In the genomic region with DNA sequence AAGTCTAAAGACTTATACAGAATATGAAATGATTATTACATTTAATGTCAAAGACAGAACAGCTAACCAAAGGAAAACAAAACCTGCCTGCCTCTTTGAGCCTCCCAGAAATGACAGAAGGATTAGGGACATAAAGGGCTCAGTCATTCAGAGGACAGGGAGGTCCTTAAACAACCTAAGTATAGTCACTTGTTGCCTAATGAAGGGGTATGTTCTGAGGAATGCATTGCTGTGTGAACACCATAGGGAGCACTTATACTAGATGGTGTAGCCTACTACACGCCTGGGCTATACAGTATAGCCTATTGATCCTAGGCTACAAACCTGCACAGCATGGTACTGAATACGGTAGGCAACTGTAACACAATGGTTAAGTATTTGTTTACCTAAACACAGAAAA, we compare ENCODE assay signal across 16 cellular contexts.
"Had no signal": no experiment of that assay in that cellular context is flagged by ENCODE, and none has a peak within 500 bp of the region (broad histone marks: within the 10 kb centered on the region; RNA-seq: fewer than 3 reads in every experiment).

No MANE protein-coding gene starts in this region.

- ATAC-seq: left cardiac atrium, mucosa of descending colon, pancreas, sciatic nerve had no signal

- DNase-seq: activated CD4-positive, CD25-positive, alpha-beta regulatory T cell treated with anti-CD3 and anti-CD28 coated beads, Interleukin-2, amount 50 U/mL, for 72 hours; activated CD8-positive, alpha-beta memory T cell treated with anti-CD3 and anti-CD28 coated beads for 24 hours; activated CD8-positive, alpha-beta memory T cell treated with anti-CD3 and anti-CD28 coated beads, Interleukin-2, amount 50 U/mL, for 48 hours; activated gamma-delta T cell; activated T-cell treated with anti-CD3 and anti-CD28 coated beads, Interleukin-2, amount 50 U/mL, for 48 hours; amniotic stem cell; effector CD8-positive, alpha-beta T cell; left cardiac atrium; mesenchymal stem cell; mucosa of descending colon; naive B cell; pancreas; spleen; stimulated activated naive CD4-positive, alpha-beta T cell had no signal

- H3K27ac ChIP-seq: esophagus muscularis mucosa, pancreas, spleen had no signal

- H3K9me3 ChIP-seq: esophagus muscularis mucosa, mucosa of descending colon, pancreas, spleen had no signal

- H3K27me3 ChIP-seq: esophagus muscularis mucosa, pancreas, spleen had no signal

- H3K36me3 ChIP-seq: esophagus muscularis mucosa, pancreas had no signal

- H3K4me3 ChIP-seq: esophagus muscularis mucosa, mucosa of descending colon, pancreas, spleen had no signal
